Comparison of ENCODE assay signal across 8 cellular contexts in the genomic region with DNA sequence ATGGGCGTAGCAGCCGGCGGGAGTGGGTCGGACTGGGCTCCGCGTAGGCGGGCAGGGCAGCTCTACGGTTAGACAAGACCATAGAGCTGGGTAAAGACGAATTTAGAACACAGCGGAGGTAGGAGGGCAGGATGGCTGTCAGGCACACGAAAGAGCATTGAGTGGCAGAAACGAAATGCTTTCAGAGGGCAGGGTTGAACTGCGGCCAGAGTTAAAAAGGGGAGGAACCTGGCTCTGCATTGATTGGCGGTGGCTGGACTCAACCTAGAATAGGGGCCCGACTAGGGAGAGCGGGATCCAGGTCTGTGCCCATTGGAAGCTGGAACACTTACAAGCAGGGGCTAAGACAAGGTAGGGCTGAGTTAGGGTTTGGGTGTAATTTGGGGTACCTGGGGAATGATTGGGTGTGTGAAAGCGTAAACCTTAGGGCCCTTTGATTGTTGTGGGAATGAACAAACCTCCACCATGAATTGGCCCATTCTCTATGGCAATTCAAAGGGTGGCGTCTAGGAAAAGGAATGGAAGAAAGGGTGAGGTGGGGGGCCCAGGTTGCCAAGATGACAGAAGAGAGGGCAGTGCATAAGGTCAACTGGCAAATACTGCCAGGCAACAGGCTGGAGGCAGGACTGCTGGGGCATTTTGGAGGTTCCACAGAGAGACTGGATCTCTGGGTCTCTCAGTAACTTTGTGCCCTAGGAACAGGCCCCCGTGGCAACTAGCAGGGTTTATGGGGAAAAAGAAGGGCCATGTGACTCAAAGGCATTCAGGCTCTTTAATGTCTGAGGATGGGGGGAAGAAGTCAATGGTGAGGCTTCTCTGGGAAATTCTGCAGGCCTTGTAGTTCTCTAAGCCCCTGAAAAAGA. TPM values are rescaled to one million over a fixed set of nuclear protein-coding genes. Genes with fewer than 3 reads are reported as not detected.
DNase-seq lines count a peak whose midpoint lies in the region; ATAC-seq and TF ChIP-seq lines count a peak whose summit lies in the region.

No MANE protein-coding gene starts in this region.

- H3K27me3 ChIP-seq in A673 (replicated peaks; ENCODE audit: insufficient read depth, low read depth, low read length, poor library complexity), result no peaks in the 10 kb centered on the region
- peaks cover 0 to 21% of the 10 kb centered on the region in 2 donors for H3K27me3 ChIP-seq in breast epithelium

- ATAC-seq in mucosa of descending colon, result peak; percentile 21

- DNase-seq in A673 (ENCODE audit: low spot score) (no peak), HFFc6 (no peak), breast epithelium (ENCODE audit: low spot score in 2 of 2) (no peak), mucosa of descending colon (no peak), SIG-M5 (lab: John Stamatoyannopoulos, UW) (no peak), DMS79 (lab: John Stamatoyannopoulos, UW) (no peak), activated gamma-delta T cell (lab: John Stamatoyannopoulos, UW) (no peak), SKM-1 treated with dmso at 0.1 percent for 144 hours (lab: John Stamatoyannopoulos, UW; ENCODE audit: unreplicated experiment) (no peak)

- H3K27ac ChIP-seq in A673 (ENCODE audit: low read depth, low read length, poor library complexity, severe bottlenecking), result peak overlapping the region; percentile 77
- peak overlapping the region; percentile 76 to 86 for H3K27ac ChIP-seq in breast epithelium

- POLR2A ChIA-PET in A673 (lab: Charles Lee; ENCODE audit: low non-redundant PET), result no interaction called here

- no peaks in the 10 kb centered on the region for H3K9me3 ChIP-seq in A673 (ENCODE audit: low read depth, low read length, poor library complexity, severe bottlenecking)
- no peaks in the 10 kb centered on the region for H3K9me3 ChIP-seq in breast epithelium
- H3K9me3 ChIP-seq in mucosa of descending colon, result no peaks in the 10 kb centered on the region

- H3K36me3 ChIP-seq in A673 (ENCODE audit: insufficient read depth, low read length, poor library complexity, severe bottlenecking) (peaks cover 10% of the 10 kb centered on the region), breast epithelium (no peaks in the 10 kb centered on the region), mucosa of descending colon (ENCODE audit: low read depth) (no peaks in the 10 kb centered on the region)

- peaks cover 54% of the 10 kb centered on the region for H3K4me1 Mint-ChIP-seq in HFFc6 (ENCODE audit: low read depth)

- H3K4me3 ChIP-seq in A673 (ENCODE audit: low read depth, low read length, poor library complexity, severe bottlenecking) (peak overlapping the region; percentile 43), breast epithelium (peak overlapping the region; percentile 65 to 81 (median 68)), mucosa of descending colon (peak overlapping the region; percentile 30)

- CTCF ChIA-PET in A673 (lab: Charles Lee), result no interaction called here

- H3K27ac Mint-ChIP-seq in HFFc6, result peak overlapping the region; percentile 96

- no peak for TF ChIP-seq POLR2A in breast epithelium (IDR thresholded peaks at IDR 0.05)

- H3K9me3 Mint-ChIP-seq in HFFc6, result no peaks in the 10 kb centered on the region

- TF ChIP-seq CTCF in A673 (conservative IDR thresholded peaks at IDR 0.05; ENCODE audit: low read depth, low read length), result no peak
- 0 out of 2 replicates have a peak, but pooled peaks have one; percentile 16 for TF ChIP-seq CTCF in HFFc6 (IDR thresholded peaks at IDR 0.05)
- TF ChIP-seq CTCF in breast epithelium (IDR thresholded peaks at IDR 0.05), result no peak
- no peak for TF ChIP-seq CTCF in mucosa of descending colon (IDR thresholded peaks at IDR 0.05)

- H3K4me1 ChIP-seq in A673 (ENCODE audit: insufficient read depth, low read length, poor library complexity, severe bottlenecking) (no peaks in the 10 kb centered on the region), breast epithelium (no peaks in the 10 kb centered on the region), mucosa of descending colon (ENCODE audit: low read depth) (no peaks in the 10 kb centered on the region)

- peaks cover 5% of the 10 kb centered on the region; the same call in 1 of the 2 replicates for H3K27me3 Mint-ChIP-seq in HFFc6 (ENCODE audit: insufficient read depth)

- H3K36me3 Mint-ChIP-seq in HFFc6 (ENCODE audit: low read depth), result peaks cover 38% of the 10 kb centered on the region

- intact Hi-C loops in A673 (cut with micrococcal nuclease; ENCODE audit: unreplicated experiment), result loop anchor here (10.0 kb wide), 1 partner anchor 184 kb away; the partner anchor contains the start of gene ZNF81
- intact Hi-C loops in breast epithelium (cut with DNase I; ENCODE audit: low total_unique reads), result no loop called here
- intact Hi-C loops in mucosa of descending colon (cut with DNase I, micrococcal nuclease), result no loop called here

- no TSS peak for BruUV-seq in A673 (replicated peaks; lab: Mats Ljungman, UMichigan)

- H3K4me3 Mint-ChIP-seq in HFFc6, result peak overlapping the region; percentile 87

RNA-seq across cellular contexts. Expression of gene ELK1, which starts 0.9 kb away (rescaled TPM):
- 47.6 and 49.7 TPM in 2 replicates for total RNA-seq in A673 (2021)
- total RNA-seq in HFFc6 (2021; fragmentation: NEBNext Ultra II Directional; extraction: Animal tissue kit (Norgen Biotek cat#: 25700)), result 10 to 100 TPM; 42.8 to 49.1 (median 45.7) TPM
- total RNA-seq in breast epithelium, result 10 to 100 TPM; 18.0 to 22.0 (median 21.0) TPM
- 10 to 100 TPM; 24.5 to 28.2 (median 25.8) TPM for total RNA-seq in mucosa of descending colon

RNA-seq across cellular contexts. Expression of gene UXT, which starts 7.7 kb away (rescaled TPM):
- total RNA-seq in A673 (2021) (88.1 and 110 TPM in 2 replicates), breast epithelium (100 to 1,000 TPM; 130 to 155 (median 140) TPM), mucosa of descending colon (100 to 1,000 TPM in 1 of 3 donors, 10 to 100 TPM in 2; 83.1 to 109 (median 96.7) TPM)
- 100 to 1,000 TPM in 4 of 6 experiments, 10 to 100 TPM in 2; 94.9 to 104 (median 101) TPM for total RNA-seq in HFFc6 (2021; fragmentation: NEBNext Ultra II Directional; extraction: Animal tissue kit (Norgen Biotek cat#: 25700))

RNA-seq across cellular contexts. Expression of gene CFP, which starts 21.5 kb away (rescaled TPM):
- total RNA-seq in A673 (2021) (1.9 and 2.3 TPM in 2 replicates), breast epithelium (10 to 100 TPM in 1 of 3 donors, 1 to 10 TPM in 2; 2.6 to 17.4 (median 3.3) TPM), mucosa of descending colon (1 to 10 TPM in 2 of 3 donors, under 1 TPM in 1; 0.96 to 4.0 (median 2.9) TPM)
- under 1 TPM; 0.05 to 0.28 (median 0.13) TPM for total RNA-seq in HFFc6 (2021; fragmentation: NEBNext Ultra II Directional; extraction: Animal tissue kit (Norgen Biotek cat#: 25700))

RNA-seq across cellular contexts. Expression of gene SYN1, which starts 31.6 kb away (rescaled TPM):
- total RNA-seq in A673 (2021), result 8.1 and 9.2 TPM in 2 replicates
- under 1 TPM in 5 of 6 experiments, not detected in 1; 0.13 to 0.31 (median 0.19) TPM for total RNA-seq in HFFc6 (2021; fragmentation: NEBNext Ultra II Directional; extraction: Animal tissue kit (Norgen Biotek cat#: 25700))
- not detected for total RNA-seq in breast epithelium
- total RNA-seq in mucosa of descending colon, result 1 to 10 TPM in 2 of 3 donors, under 1 TPM in 1; 0.78 to 4.1 (median 1.6) TPM
